ENCODE assay signal across 1 cellular context in genomic region chr20:63092660-63093215, GRCh38.
TF ChIP-seq lines count a peak whose summit lies in the region.

No MANE protein-coding gene starts in this region.

TF ChIP-seq in GM23338, 12 proteins besides CTCF, POLR2A, EP300 and RAD21 (continued from another document):
- TF ChIP-seq ZNF462 (CRISPR knock-in tag; IDR thresholded peaks at IDR 0.05) (no peak), NANOG (IDR thresholded peaks at IDR 0.05; ENCODE audit: borderline replicate concordance) (no peak), ZNF331 (CRISPR knock-in tag; IDR thresholded peaks at IDR 0.05; ENCODE audit: low read depth) (no peak), POLR2AphosphoS5 (IDR thresholded peaks at IDR 0.05; ENCODE audit: low read depth) (no peak), ZNF114 (CRISPR knock-in tag; IDR thresholded peaks at IDR 0.05) (no peak), ETS1 (IDR thresholded peaks at IDR 0.05) (no peak)
